ENCODE assay signal across 32 cellular contexts in genomic region chr3:46702246-46703012, GRCh38. TPM values are rescaled to one million over a fixed set of nuclear protein-coding genes. Genes with fewer than 3 reads are reported as not detected.
DNase-seq lines count a peak whose midpoint lies in the region; ATAC-seq and TF ChIP-seq lines count a peak whose summit lies in the region.
"Had no signal": no experiment of that assay in that cellular context is flagged by ENCODE, and none has a peak within 500 bp of the region (broad histone marks: within the 10 kb centered on the region; RNA-seq: fewer than 3 reads in every experiment).

No MANE protein-coding gene starts in this region.

- H3K4me3 ChIP-seq in CD4-positive, alpha-beta memory T cell (ENCODE audit: low read length in 2 of 2): no peak overlapping the region
- H3K4me3 ChIP-seq in right cardiac atrium (ENCODE audit: low read length) (no peak overlapping the region), neuronal stem cell (ENCODE audit: low read length in 2 of 2) (no peak overlapping the region), HAP-1 (no peak overlapping the region)

- 71% methylated on average over 4 of the region's 4 CpGs for WGBS in right cardiac atrium
- WGBS in neuronal stem cell (ENCODE audit: extremely low coverage in 2 of 2, insufficient read length in 2 of 2, insufficient replicate concordance in 1 of 2), 2 donors: no CpG with 5 or more reads among the region's 4 CpGs

- intact Hi-C loops in CD4-positive, alpha-beta memory T cell (cut with micrococcal nuclease): no loop called here
- intact Hi-C loops in right cardiac atrium (cut with DNase I): loop anchor here (5.0 to 10.0 kb wide), 4 partner anchors 162 to 622 kb away; partner anchors contain the start of gene MYL3 (in 1 of the 4)

- ATAC-seq in T-helper 17 cell: no peak
- no peak for ATAC-seq in right cardiac atrium
- ATAC-seq: heart right ventricle, PC-3 had no signal

- peaks cover 0 to 2% of the 10 kb centered on the region in 2 donors for H3K27me3 Mint-ChIP-seq in CD4-positive, alpha-beta memory T cell
- no peaks in the 10 kb centered on the region for H3K27me3 Mint-ChIP-seq in T-helper 17 cell
- H3K27me3 Mint-ChIP-seq: activated naive CD8-positive, alpha-beta T cell had no signal

- no peaks in the 10 kb centered on the region for H3K9me3 ChIP-seq in CD4-positive, alpha-beta memory T cell (ENCODE audit: control insufficient read depth in 1 of 2, low read length in 2 of 2)
- H3K9me3 ChIP-seq in T-helper 17 cell (ENCODE audit: control insufficient read depth, low read length, poor library complexity, severe bottlenecking) (no peaks in the 10 kb centered on the region), right cardiac atrium (ENCODE audit: control insufficient read depth, low read length) (no peaks in the 10 kb centered on the region), neuronal stem cell (replicated peaks in 1 of 2; ENCODE audit: control insufficient read depth in 2 of 2, insufficient read depth in 1 of 2, low read depth in 1 of 2, low read length in 2 of 2) (no peaks in the 10 kb centered on the region), HAP-1 (no peaks in the 10 kb centered on the region)
- H3K9me3 ChIP-seq: heart right ventricle, sigmoid colon, tibial artery, vagina had no signal

- H2BK120ac ChIP-seq in neuronal stem cell (ENCODE audit: low read depth, low read length): no peak overlapping the region

- no peaks in the 10 kb centered on the region for H3K27me3 ChIP-seq in CD4-positive, alpha-beta memory T cell (ENCODE audit: insufficient read depth, low read length)
- H3K27me3 ChIP-seq in right cardiac atrium (ENCODE audit: control insufficient read depth, insufficient read depth) (no peaks in the 10 kb centered on the region), neuronal stem cell (ENCODE audit: control insufficient read depth in 3 of 3, insufficient read depth in 3 of 3, low read depth in 1 of 3, low read length in 3 of 3) (peaks cover 0 to 40% (median 6%) of the 10 kb centered on the region in 3 experiments), HAP-1 (ENCODE audit: low read depth) (no peaks in the 10 kb centered on the region)
- H3K27me3 ChIP-seq: tibial artery, vagina had no signal

- peak overlapping the region in 4 of 7 donors; percentile 6 to 70 (median 22) for H3K27ac Mint-ChIP-seq in CD4-positive, alpha-beta memory T cell
- no peak overlapping the region for H3K27ac Mint-ChIP-seq in T-helper 17 cell
- H3K27ac Mint-ChIP-seq: activated naive CD8-positive, alpha-beta T cell; endodermal cell; H9 had no signal

- no peak overlapping the region for H4K91ac ChIP-seq in neuronal stem cell (ENCODE audit: low read depth, low read length, poor library complexity)

- DNase-seq in CD4-positive, alpha-beta memory T cell: no peak
- no peak for DNase-seq in T-helper 17 cell
- peak in 2 of 3 donors; percentile 36 to 51 for DNase-seq in right cardiac atrium
- no peak for DNase-seq in neuronal stem cell (ENCODE audit: low spot score)
- DNase-seq in RWPE1 (ENCODE audit: low spot score): no peak
- DNase-seq in HAP-1 (ENCODE audit: low spot score in 2 of 2): no peak
- DNase-seq in HuH-7.5 (ENCODE audit: low spot score): no peak
- DNase-seq: activated CD4-positive, alpha-beta T cell treated with anti-CD3 and anti-CD28 coated beads for 48 hours; activated CD8-positive, alpha-beta memory T cell treated with anti-CD3 and anti-CD28 coated beads for 24 hours; activated effector memory CD4-positive, alpha-beta T cell treated with Interleukin-2 at 50 U/mL for 16 hours; COR-L47; cortex of kidney; endodermal cell; H9; Karpas-422; NCI-H146; NCI-H226; NCI-H69; PC-3; SHP77; sigmoid colon; stimulated activated CD4-positive, alpha-beta T cell treated with anti-CD3 and anti-CD28 coated beads, Interleukin-4, amount 100 ng/mL, for 1 hour; tibial artery had no signal

- no peak overlapping the region for H2BK5ac ChIP-seq in neuronal stem cell (ENCODE audit: low read length)

- H3K18ac ChIP-seq in neuronal stem cell (ENCODE audit: low read length): no peak overlapping the region

- H3K4me2 ChIP-seq in neuronal stem cell (ENCODE audit: insufficient read depth, low read length, poor library complexity, severe bottlenecking): no peak overlapping the region

- H2BK15ac ChIP-seq in neuronal stem cell (ENCODE audit: low read length): peak overlapping the region; percentile 80

- POLR2A ChIA-PET in CD4-positive, alpha-beta memory T cell (lab: Charles Lee; ENCODE audit: partially characterized antibody): no interaction called here
- POLR2A ChIA-PET in RWPE1 (lab: Yijun Ruan, JAX; ENCODE audit: low non-redundant PET): interaction anchor here (1.5 kb wide), 1 partner anchor 9 kb away, joined by 4 read pairs; the partner anchor contains the start of gene ALS2CL

- H3K79me1 ChIP-seq in neuronal stem cell (ENCODE audit: low read depth, low read length): no peaks in the 10 kb centered on the region

- H3K9ac ChIP-seq in neuronal stem cell (ENCODE audit: low read depth, low read length, poor library complexity): no peak overlapping the region

- peak overlapping the region in 5 of 8 donors; percentile 13 to 60 (median 33) for H3K4me3 Mint-ChIP-seq in CD4-positive, alpha-beta memory T cell
- H3K4me3 Mint-ChIP-seq in T-helper 17 cell: peak overlapping the region; percentile 56
- H3K4me3 Mint-ChIP-seq: endodermal cell had no signal

- no peaks in the 10 kb centered on the region for H3K36me3 ChIP-seq in CD4-positive, alpha-beta memory T cell (ENCODE audit: insufficient read depth, low read length)
- H3K36me3 ChIP-seq in neuronal stem cell (replicated peaks in 1 of 2; ENCODE audit: control insufficient read depth in 2 of 2, insufficient read depth in 2 of 2, low read length in 2 of 2) (no peaks in the 10 kb centered on the region), HAP-1 (replicated peaks) (no peaks in the 10 kb centered on the region)
- H3K36me3 ChIP-seq: heart right ventricle, sigmoid colon, tibial artery, vagina had no signal

- in situ Hi-C loops in HAP-1 (cut with MboI; ENCODE audit: low sequenced_read_pairs): loop anchor here (25.0 kb wide), 1 partner anchor 660 kb away; no protein-coding TSS in a partner anchor

- H3K36me3 Mint-ChIP-seq in CD4-positive, alpha-beta memory T cell: no peaks in the 10 kb centered on the region
- H3K36me3 Mint-ChIP-seq in T-helper 17 cell (ENCODE audit: low read depth): no peaks in the 10 kb centered on the region
- H3K36me3 Mint-ChIP-seq: activated naive CD8-positive, alpha-beta T cell had no signal

- no peak overlapping the region for H3K4ac ChIP-seq in neuronal stem cell (ENCODE audit: low read length)

- H3K9me3 Mint-ChIP-seq in CD4-positive, alpha-beta memory T cell: no peaks in the 10 kb centered on the region
- H3K9me3 Mint-ChIP-seq: endodermal cell, H9 had no signal

- H2AK5ac ChIP-seq in neuronal stem cell (ENCODE audit: low read depth, low read length): peak overlapping the region; percentile 66

- CTCF ChIA-PET in CD4-positive, alpha-beta memory T cell (lab: Charles Lee; ENCODE audit: partially characterized antibody): interaction anchor here (0.8 to 2.4 kb wide), 7 partner anchors 9 to 621 kb away, joined by 3 to 16 read pairs (median 3); partner anchors contain the start of gene ALS2CL
- CTCF ChIA-PET in RWPE1 (lab: Yijun Ruan, JAX): interaction anchor here (1.0 kb wide), 1 partner anchor 193 kb away, joined by 3 read pairs; no protein-coding TSS in a partner anchor

- H3K4me1 ChIP-seq in CD4-positive, alpha-beta memory T cell (ENCODE audit: insufficient read depth, low read length): peaks cover 18% of the 10 kb centered on the region
- H3K4me1 ChIP-seq in right cardiac atrium (ENCODE audit: control insufficient read depth, insufficient read depth, low read length) (peaks cover 7% of the 10 kb centered on the region), neuronal stem cell (ENCODE audit: control insufficient read depth in 2 of 2, insufficient read depth in 1 of 2, low read depth in 1 of 2, low read length in 2 of 2) (peaks cover 2 to 12% of the 10 kb centered on the region in 2 donors), HAP-1 (no peaks in the 10 kb centered on the region)

- H2AFZ ChIP-seq in neuronal stem cell (ENCODE audit: low read length): no peak overlapping the region

- no peak overlapping the region for H4K8ac ChIP-seq in neuronal stem cell (ENCODE audit: low read depth, low read length)

- no peak for TF ChIP-seq CTCF in RWPE1 (conservative IDR thresholded peaks at IDR 0.05; ENCODE audit: low read depth)

- no peak overlapping the region for H3K14ac ChIP-seq in neuronal stem cell (ENCODE audit: low read length)

- H3K4me1 Mint-ChIP-seq in CD4-positive, alpha-beta memory T cell: peaks cover 7 to 33% (median 17%) of the 10 kb centered on the region in 4 donors
- peaks cover 17% of the 10 kb centered on the region for H3K4me1 Mint-ChIP-seq in T-helper 17 cell

- H3K23ac ChIP-seq in neuronal stem cell (ENCODE audit: low read depth, low read length, poor library complexity): no peak overlapping the region

- no peak overlapping the region for H2BK12ac ChIP-seq in neuronal stem cell (ENCODE audit: low read length)

- no peak overlapping the region for H3K27ac ChIP-seq in CD4-positive, alpha-beta memory T cell (ENCODE audit: low read depth, low read length)
- H3K27ac ChIP-seq in right cardiac atrium (ENCODE audit: low read length) (no peak overlapping the region), neuronal stem cell (replicated peaks; ENCODE audit: low read length) (no peak overlapping the region), RWPE1 (no peak overlapping the region)
- H3K27ac ChIP-seq: HL-60, sigmoid colon, vagina had no signal

RNA-seq across cellular contexts. Expression of gene TMIE, which starts 1.2 kb away (rescaled TPM):
- 1 to 10 TPM; 3.1 to 3.3 TPM for total RNA-seq in CD4-positive, alpha-beta memory T cell
- polyA plus RNA-seq in CD4-positive, alpha-beta memory T cell: 1 to 10 TPM in 1 of 2 donors, under 1 TPM in 1; 0.70 to 2.3 TPM
- total RNA-seq in T-helper 17 cell (1 to 10 TPM in 1 of 2 donors, under 1 TPM in 1; 0.86 to 1.3 TPM), right cardiac atrium (under 1 TPM; 0.40 to 0.76 (median 0.65) TPM)
- polyA plus RNA-seq in right cardiac atrium: 0.95 TPM
- polyA plus RNA-seq in neuronal stem cell (2013, experiment 1 of 2): 0.26 TPM
- polyA plus RNA-seq in neuronal stem cell (2013, experiment 2 of 2): 0.30 TPM
- total RNA-seq: fibroblast of villous mesenchyme had no signal

RNA-seq across cellular contexts. Expression of gene ALS2CL, which starts 8.9 kb away (rescaled TPM):
- 10 to 100 TPM; 26.3 to 29.8 TPM for total RNA-seq in CD4-positive, alpha-beta memory T cell
- 1 to 10 TPM; 3.2 to 6.8 TPM for polyA plus RNA-seq in CD4-positive, alpha-beta memory T cell
- 10 to 100 TPM; 21.1 to 38.4 TPM for total RNA-seq in T-helper 17 cell
- total RNA-seq in right cardiac atrium: 10 to 100 TPM; 16.1 to 33.1 (median 19.0) TPM
- polyA plus RNA-seq in right cardiac atrium: 18.8 TPM
- polyA plus RNA-seq in neuronal stem cell (2013, experiment 1 of 2): 0.78 TPM
- polyA plus RNA-seq in neuronal stem cell (2013, experiment 2 of 2): 0.60 TPM

RNA-seq across cellular contexts. Expression of gene PRSS50, which starts 15.2 kb away (rescaled TPM):
- not detected for total RNA-seq in CD4-positive, alpha-beta memory T cell
- not detected for polyA plus RNA-seq in CD4-positive, alpha-beta memory T cell
- not detected for total RNA-seq in T-helper 17 cell
- under 1 TPM in 2 of 4 donors, not detected in 2; 0.12 to 0.31 TPM for total RNA-seq in right cardiac atrium
- 0.14 TPM for polyA plus RNA-seq in right cardiac atrium
- polyA plus RNA-seq in neuronal stem cell (2013, experiment 1 of 2): 0.64 TPM
- 0.57 TPM for polyA plus RNA-seq in neuronal stem cell (2013, experiment 2 of 2)
- total RNA-seq: bronchial epithelial cell, fibroblast of villous mesenchyme, lung microvascular endothelial cell, PC-3, posterior vena cava, vagina had no signal
- polyA plus RNA-seq: BJ had no signal

Comparison
In these comparisons a context has a peak if more than half of its experiments do, and no peak if none do; other contexts are left out.
1. DNase-seq: peak in right cardiac atrium (2 of 3); none in CD4-positive, alpha-beta memory T cell (0 of 5), T-helper 17 cell (0 of 3), neuronal stem cell (single experiment), RWPE1 (single experiment), HAP-1 (0 of 2) and HuH-7.5 (single experiment).